ENCODE assay signal across 8 cellular contexts in the genomic region with DNA sequence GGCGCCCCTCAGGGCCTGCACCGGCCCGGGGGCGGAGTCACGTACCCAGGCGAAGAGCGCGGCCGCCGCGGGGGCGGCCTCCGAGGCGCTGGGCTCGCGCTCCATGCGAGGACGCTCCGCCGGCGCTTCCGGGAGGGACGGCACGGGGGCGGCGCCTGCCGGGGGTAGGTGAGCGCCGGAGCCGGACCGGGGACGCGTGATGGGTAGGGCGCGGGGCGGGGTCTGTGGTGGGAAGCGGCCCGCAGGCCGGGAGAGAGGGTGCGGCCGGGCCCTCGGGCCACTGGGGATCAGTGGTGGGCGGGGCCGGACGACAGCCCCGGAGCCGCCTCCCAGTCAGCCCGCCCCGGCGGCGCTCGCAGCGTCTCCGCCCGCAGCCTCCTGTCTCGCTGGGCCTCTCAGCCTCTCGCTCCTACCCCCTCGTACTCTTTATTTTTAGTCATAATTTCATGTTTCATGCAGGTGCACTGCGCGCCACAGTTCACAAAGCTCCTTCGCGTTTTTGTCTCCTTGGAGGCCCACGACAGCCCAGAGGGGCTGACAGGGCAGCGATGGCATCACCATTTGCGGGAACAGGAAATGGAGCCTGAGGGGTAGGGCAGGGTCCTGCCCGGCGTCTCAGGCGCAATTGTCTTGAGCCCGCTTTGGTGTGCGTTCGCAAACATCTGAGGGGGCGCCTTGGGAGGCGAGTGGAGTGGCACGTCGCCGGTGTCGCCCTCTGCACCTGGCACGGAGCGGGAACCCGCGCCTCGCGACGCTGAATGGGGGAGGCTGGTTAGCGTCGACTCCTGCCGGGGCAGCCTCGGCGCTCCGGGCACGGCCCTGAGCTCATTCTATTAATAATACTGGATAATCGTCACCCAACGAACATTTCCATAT. TPM values are rescaled to one million over a fixed set of nuclear protein-coding genes. Genes with fewer than 3 reads are reported as not detected.
A peak's percentile ranks its signal among the peaks of the same experiment; 100 is the strongest.
DNase-seq lines count a peak whose midpoint lies in the region; ATAC-seq and TF ChIP-seq lines count a peak whose summit lies in the region.

A gene (minus strand): TSS at position 142 of the 876 bp plus-strand sequence. CDS start 37 bp downstream, at position 105.

- peaks cover 0 to 3% (median 0%) of the 10 kb centered on the region in 7 donors for H3K9me3 Mint-ChIP-seq in CD14-positive monocyte

- no peak for TF ChIP-seq POLR2A in lower leg skin (IDR thresholded peaks at IDR 0.05)

- H3K4me3 Mint-ChIP-seq in CD14-positive monocyte: peak within 1 kb of the TSS; percentile 100

- no peak for TF ChIP-seq CTCF in CD14-positive monocyte (IDR thresholded peaks at IDR 0.05)
- TF ChIP-seq CTCF in lower leg skin (IDR thresholded peaks at IDR 0.05): no peak

- peaks cover 15% of the 10 kb centered on the region for H3K4me1 Mint-ChIP-seq in CD14-positive monocyte

- WGBS in lower leg skin, 2 donors: 0% methylated on average over 46 to 61 of the region's 93 CpGs

- peaks cover 9 to 13% (median 12%) of the 10 kb centered on the region in 3 donors for H3K27me3 Mint-ChIP-seq in CD14-positive monocyte (ENCODE audit: low read depth in 3 of 3)

- intact Hi-C loops in CD14-positive monocyte (cut with micrococcal nuclease) (loop anchor here in 1 of 2 donors (10.0 kb wide), 1 partner anchor 92 kb away; a partner anchor contains a TSS), lower leg skin (cut with DNase I; ENCODE audit: low total_unique reads) (no loop called here)

- ATAC-seq in GM19397 (IDR thresholded peaks at IDR 0.05; ENCODE audit: unreplicated experiment) (peak; percentile 97), HG03565 (IDR thresholded peaks at IDR 0.05; ENCODE audit: unreplicated experiment) (peak; percentile 93)

- peak within 1 kb of the TSS; percentile 85 to 99 (median 94) for H3K27ac Mint-ChIP-seq in CD14-positive monocyte

- peak within 1 kb of the TSS; percentile 86 for H3K4me3 ChIP-seq in lower leg skin (ENCODE audit: low read depth, poor library complexity, severe bottlenecking)

- DNase-seq in CD14-positive monocyte (ENCODE audit: low spot score): peak; percentile 85
- peak; percentile 88 for DNase-seq in NCI-H748 treated with DMSO at 0.1 percent for 48 hours (lab: John Stamatoyannopoulos, UW)
- DNase-seq in activated CD4-positive, alpha-beta T cell treated with anti-CD3 and anti-CD28 coated beads, Interleukin-2, amount 50 U/mL, for 24 hours (ENCODE audit: low read depth in 1 of 2, low spot score in 1 of 2): peak; percentile 77 to 91
- DNase-seq in dermis microvascular lymphatic vessel endothelial cell (ENCODE audit: low read depth in 2 of 2): peak; percentile 57 to 89
- DNase-seq in lower leg skin (ENCODE audit: low spot score in 2 of 2): peak; percentile 90 to 98
- DNase-seq in stimulated activated CD4-positive, alpha-beta T cell treated with anti-CD3 and anti-CD28 coated beads, Interleukin-4, amount 100 ng/mL, for 48 hours (ENCODE audit: low read depth in 2 of 2): peak; percentile 91 to 94

- peaks cover 0 to under 1% of the 10 kb centered on the region in 2 donors for H3K36me3 Mint-ChIP-seq in CD14-positive monocyte

RNA-seq across cellular contexts. Expression of the gene that starts here (rescaled TPM):
- 10 to 100 TPM; 33.3 to 33.7 TPM for polyA plus RNA-seq in CD14-positive monocyte
- 16.2 and 18.7 TPM in 2 replicates for total RNA-seq in dermis microvascular lymphatic vessel endothelial cell
- 10 to 100 TPM; 17.1 to 39.3 (median 33.1) TPM for total RNA-seq in lower leg skin

Comparison
In these comparisons a context has a peak if more than half of its experiments do, and no peak if none do; other contexts are left out.
1. Peak in every context shown above with its lines: DNase-seq, ATAC-seq and H3K4me3 ChIP-seq.